2 cellular contexts compared by ENCODE assay signal in the genomic region with DNA sequence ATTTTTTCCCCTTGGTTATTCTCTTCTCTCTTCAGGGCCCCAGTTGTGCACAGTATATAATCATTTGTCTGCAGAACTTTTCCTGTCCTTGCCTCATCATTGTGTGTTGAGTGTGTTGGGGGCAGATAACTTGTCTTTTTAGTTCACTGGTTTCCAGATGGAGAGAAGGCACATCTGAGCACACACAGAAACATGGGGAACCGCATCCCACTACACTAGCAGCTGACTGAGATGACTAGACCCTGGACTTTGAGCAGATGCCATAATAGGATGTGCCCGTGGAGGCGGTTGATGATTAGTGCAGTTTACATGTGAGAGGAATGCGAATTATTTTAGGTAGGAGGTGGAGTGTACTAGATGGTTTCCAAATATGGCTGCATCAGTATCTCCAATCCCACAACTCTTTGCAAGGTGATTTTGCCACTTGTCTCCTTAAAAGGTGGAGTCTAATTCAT.
A peak's percentile ranks its signal among the peaks of the same experiment; 100 is the strongest.
TF ChIP-seq lines count a peak whose summit lies in the region.

No MANE protein-coding gene starts in this region.

TF ChIP-seq in K562, 482 proteins besides CTCF, POLR2A, EP300 and RAD21 (continued from another document and continues in another):
- peak in 1 of 2 experiments; percentile 29; a peak in 1 of 3 replicates for TF ChIP-seq CBX3 (IDR thresholded peaks at IDR 0.05; ENCODE audit: borderline replicate concordance in 1 of 2, low read length in 2 of 2)
- TF ChIP-seq CREB1 (IDR thresholded peaks at IDR 0.05), result peak; percentile 68; the same call in 1 of the 2 replicates
- TF ChIP-seq CREB1 (CRISPR knock-in tag; IDR thresholded peaks at IDR 0.05), result no peak
- TF ChIP-seq, protein P1, sequence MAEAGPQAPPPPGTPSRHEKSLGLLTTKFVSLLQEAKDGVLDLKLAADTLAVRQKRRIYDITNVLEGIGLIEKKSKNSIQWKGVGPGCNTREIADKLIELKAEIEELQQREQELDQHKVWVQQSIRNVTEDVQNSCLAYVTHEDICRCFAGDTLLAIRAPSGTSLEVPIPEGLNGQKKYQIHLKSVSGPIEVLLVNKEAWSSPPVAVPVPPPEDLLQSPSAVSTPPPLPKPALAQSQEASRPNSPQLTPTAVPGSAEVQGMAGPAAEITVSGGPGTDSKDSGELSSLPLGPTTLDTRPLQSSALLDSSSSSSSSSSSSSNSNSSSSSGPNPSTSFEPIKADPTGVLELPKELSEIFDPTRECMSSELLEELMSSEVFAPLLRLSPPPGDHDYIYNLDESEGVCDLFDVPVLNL (CRISPR knock-in tag; IDR thresholded peaks at IDR 0.05; ENCODE audit: low read depth), result no peak
- peak; percentile 62; the same call in 1 of the 2 replicates for TF ChIP-seq MXI1 (IDR thresholded peaks at IDR 0.05; ENCODE audit: low read depth, low read length)
- TF ChIP-seq ZBTB40 (IDR thresholded peaks at IDR 0.05), result no peak
- TF ChIP-seq ZBTB40 (CRISPR knock-in tag; IDR thresholded peaks at IDR 0.05), result no peak
- TF ChIP-seq POLR2AphosphoS2 (IDR thresholded peaks at IDR 0.05; ENCODE audit: low read length), result no peak
- peak; percentile 37; the same call in 1 of the 2 replicates for TF ChIP-seq BHLHE40 (IDR thresholded peaks at IDR 0.05; ENCODE audit: low read length)
- 0 out of 2 replicates have a peak, but pooled peaks have one; percentile 13 for TF ChIP-seq ATF7 (IDR thresholded peaks at IDR 0.05)
- TF ChIP-seq PML (IDR thresholded peaks at IDR 0.05; ENCODE audit: low read length), result peak; percentile 89
- TF ChIP-seq ZBTB17 (CRISPR knock-in tag; IDR thresholded peaks at IDR 0.05), result no peak
- no peak for TF ChIP-seq TGIF2 (CRISPR knock-in tag; IDR thresholded peaks at IDR 0.05)
- TF ChIP-seq ILK (tag; IDR thresholded peaks at IDR 0.05; ENCODE audit: borderline replicate concordance, low read depth), result no peak
- no peak for TF ChIP-seq TAF7 (tag; IDR thresholded peaks at IDR 0.05)
- TF ChIP-seq, protein P2, sequence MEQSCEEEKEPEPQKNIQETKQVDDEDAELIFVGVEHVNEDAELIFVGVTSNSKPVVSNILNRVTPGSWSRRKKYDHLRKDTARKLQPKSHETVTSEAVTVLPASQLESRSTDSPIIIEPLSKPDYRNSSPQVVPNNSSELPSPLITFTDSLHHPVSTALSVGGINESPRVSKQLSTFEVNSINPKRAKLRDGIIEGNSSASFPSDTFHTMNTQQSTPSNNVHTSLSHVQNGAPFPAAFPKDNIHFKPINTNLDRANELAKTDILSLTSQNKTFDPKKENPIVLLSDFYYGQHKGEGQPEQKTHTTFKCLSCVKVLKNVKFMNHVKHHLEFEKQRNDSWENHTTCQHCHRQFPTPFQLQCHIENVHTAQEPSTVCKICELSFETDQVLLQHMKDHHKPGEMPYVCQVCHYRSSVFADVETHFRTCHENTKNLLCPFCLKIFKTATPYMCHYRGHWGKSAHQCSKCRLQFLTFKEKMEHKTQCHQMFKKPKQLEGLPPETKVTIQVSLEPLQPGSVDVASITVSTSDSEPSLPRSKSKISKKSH (CRISPR knock-in tag; IDR thresholded peaks at IDR 0.05), result no peak
- TF ChIP-seq PHB2 (IDR thresholded peaks at IDR 0.05; ENCODE audit: low read depth), result peak; percentile 84

TF ChIP-seq in HepG2, 621 proteins besides CTCF, POLR2A, EP300 and RAD21 (continued from another document and continues in another):
- TF ChIP-seq SOX6 (IDR thresholded peaks at IDR 0.05) (no peak), SOX6 (CRISPR knock-in tag; IDR thresholded peaks at IDR 0.05) (peak; percentile 74), JUND (CRISPR knock-in tag; IDR thresholded peaks at IDR 0.05) (peak; percentile 58; the same call in 1 of the 2 replicates), MIXL1 (CRISPR knock-in tag; IDR thresholded peaks at IDR 0.05) (peak; percentile 85), MED13 (CRISPR knock-in tag; IDR thresholded peaks at IDR 0.05) (no peak), HNF1A (IDR thresholded peaks at IDR 0.05; ENCODE audit: low read depth) (peak; percentile 18; the same call in 1 of the 2 replicates), HNF1A (CRISPR knock-in tag; IDR thresholded peaks at IDR 0.05; ENCODE audit: borderline replicate concordance) (no peak; the same call in 1 of the 2 replicates), ATM (IDR thresholded peaks at IDR 0.05; ENCODE audit: borderline replicate concordance) (no peak), GLI4 (CRISPR knock-in tag; IDR thresholded peaks at IDR 0.05; ENCODE audit: borderline replicate concordance) (no peak), BRCA1 (CRISPR knock-in tag; IDR thresholded peaks at IDR 0.05) (no peak), TFDP2 (CRISPR knock-in tag; IDR thresholded peaks at IDR 0.05) (no peak), ZNF543 (CRISPR knock-in tag; IDR thresholded peaks at IDR 0.05) (no peak), ZNF292 (CRISPR knock-in tag; IDR thresholded peaks at IDR 0.05; ENCODE audit: borderline replicate concordance, low read depth) (no peak), ZNF644 (CRISPR knock-in tag; IDR thresholded peaks at IDR 0.05; ENCODE audit: low read depth) (peak; percentile 84; the same call in 1 of the 2 replicates), GPN1 (CRISPR knock-in tag; IDR thresholded peaks at IDR 0.05; ENCODE audit: borderline replicate concordance) (no peak), ZNF441 (CRISPR knock-in tag; IDR thresholded peaks at IDR 0.05; ENCODE audit: borderline replicate concordance) (no peak), DNMT1 (CRISPR knock-in tag; IDR thresholded peaks at IDR 0.05) (no peak), ZNF558 (CRISPR knock-in tag; IDR thresholded peaks at IDR 0.05; ENCODE audit: borderline replicate concordance) (no peak), DPF2 (CRISPR knock-in tag; IDR thresholded peaks at IDR 0.05; ENCODE audit: borderline replicate concordance, low read depth) (0 out of 2 replicates have a peak, but pooled peaks have one; percentile 21), ZNF510 (CRISPR knock-in tag; IDR thresholded peaks at IDR 0.05; ENCODE audit: low read depth) (no peak), ZNF383 (CRISPR knock-in tag; IDR thresholded peaks at IDR 0.05; ENCODE audit: borderline replicate concordance) (no peak), ARID2 (CRISPR knock-in tag; IDR thresholded peaks at IDR 0.05; ENCODE audit: borderline replicate concordance) (no peak), ZNF775 (CRISPR knock-in tag; IDR thresholded peaks at IDR 0.05; ENCODE audit: borderline replicate concordance) (no peak), ZNF549 (CRISPR knock-in tag; IDR thresholded peaks at IDR 0.05) (no peak), ZMYM3 (CRISPR knock-in tag; IDR thresholded peaks at IDR 0.05) (no peak), LCORL (IDR thresholded peaks at IDR 0.05) (peak; percentile 89), LCORL (CRISPR knock-in tag; IDR thresholded peaks at IDR 0.05) (peak; percentile 79), KLF15 (CRISPR knock-in tag; IDR thresholded peaks at IDR 0.05; ENCODE audit: borderline replicate concordance) (no peak)
- TF ChIP-seq, protein P3, sequence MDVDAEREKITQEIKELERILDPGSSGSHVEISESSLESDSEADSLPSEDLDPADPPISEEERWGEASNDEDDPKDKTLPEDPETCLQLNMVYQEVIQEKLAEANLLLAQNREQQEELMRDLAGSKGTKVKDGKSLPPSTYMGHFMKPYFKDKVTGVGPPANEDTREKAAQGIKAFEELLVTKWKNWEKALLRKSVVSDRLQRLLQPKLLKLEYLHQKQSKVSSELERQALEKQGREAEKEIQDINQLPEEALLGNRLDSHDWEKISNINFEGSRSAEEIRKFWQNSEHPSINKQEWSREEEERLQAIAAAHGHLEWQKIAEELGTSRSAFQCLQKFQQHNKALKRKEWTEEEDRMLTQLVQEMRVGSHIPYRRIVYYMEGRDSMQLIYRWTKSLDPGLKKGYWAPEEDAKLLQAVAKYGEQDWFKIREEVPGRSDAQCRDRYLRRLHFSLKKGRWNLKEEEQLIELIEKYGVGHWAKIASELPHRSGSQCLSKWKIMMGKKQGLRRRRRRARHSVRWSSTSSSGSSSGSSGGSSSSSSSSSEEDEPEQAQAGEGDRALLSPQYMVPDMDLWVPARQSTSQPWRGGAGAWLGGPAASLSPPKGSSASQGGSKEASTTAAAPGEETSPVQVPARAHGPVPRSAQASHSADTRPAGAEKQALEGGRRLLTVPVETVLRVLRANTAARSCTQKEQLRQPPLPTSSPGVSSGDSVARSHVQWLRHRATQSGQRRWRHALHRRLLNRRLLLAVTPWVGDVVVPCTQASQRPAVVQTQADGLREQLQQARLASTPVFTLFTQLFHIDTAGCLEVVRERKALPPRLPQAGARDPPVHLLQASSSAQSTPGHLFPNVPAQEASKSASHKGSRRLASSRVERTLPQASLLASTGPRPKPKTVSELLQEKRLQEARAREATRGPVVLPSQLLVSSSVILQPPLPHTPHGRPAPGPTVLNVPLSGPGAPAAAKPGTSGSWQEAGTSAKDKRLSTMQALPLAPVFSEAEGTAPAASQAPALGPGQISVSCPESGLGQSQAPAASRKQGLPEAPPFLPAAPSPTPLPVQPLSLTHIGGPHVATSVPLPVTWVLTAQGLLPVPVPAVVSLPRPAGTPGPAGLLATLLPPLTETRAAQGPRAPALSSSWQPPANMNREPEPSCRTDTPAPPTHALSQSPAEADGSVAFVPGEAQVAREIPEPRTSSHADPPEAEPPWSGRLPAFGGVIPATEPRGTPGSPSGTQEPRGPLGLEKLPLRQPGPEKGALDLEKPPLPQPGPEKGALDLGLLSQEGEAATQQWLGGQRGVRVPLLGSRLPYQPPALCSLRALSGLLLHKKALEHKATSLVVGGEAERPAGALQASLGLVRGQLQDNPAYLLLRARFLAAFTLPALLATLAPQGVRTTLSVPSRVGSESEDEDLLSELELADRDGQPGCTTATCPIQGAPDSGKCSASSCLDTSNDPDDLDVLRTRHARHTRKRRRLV (CRISPR knock-in tag; IDR thresholded peaks at IDR 0.05), result no peak
- TF ChIP-seq, protein P4, sequence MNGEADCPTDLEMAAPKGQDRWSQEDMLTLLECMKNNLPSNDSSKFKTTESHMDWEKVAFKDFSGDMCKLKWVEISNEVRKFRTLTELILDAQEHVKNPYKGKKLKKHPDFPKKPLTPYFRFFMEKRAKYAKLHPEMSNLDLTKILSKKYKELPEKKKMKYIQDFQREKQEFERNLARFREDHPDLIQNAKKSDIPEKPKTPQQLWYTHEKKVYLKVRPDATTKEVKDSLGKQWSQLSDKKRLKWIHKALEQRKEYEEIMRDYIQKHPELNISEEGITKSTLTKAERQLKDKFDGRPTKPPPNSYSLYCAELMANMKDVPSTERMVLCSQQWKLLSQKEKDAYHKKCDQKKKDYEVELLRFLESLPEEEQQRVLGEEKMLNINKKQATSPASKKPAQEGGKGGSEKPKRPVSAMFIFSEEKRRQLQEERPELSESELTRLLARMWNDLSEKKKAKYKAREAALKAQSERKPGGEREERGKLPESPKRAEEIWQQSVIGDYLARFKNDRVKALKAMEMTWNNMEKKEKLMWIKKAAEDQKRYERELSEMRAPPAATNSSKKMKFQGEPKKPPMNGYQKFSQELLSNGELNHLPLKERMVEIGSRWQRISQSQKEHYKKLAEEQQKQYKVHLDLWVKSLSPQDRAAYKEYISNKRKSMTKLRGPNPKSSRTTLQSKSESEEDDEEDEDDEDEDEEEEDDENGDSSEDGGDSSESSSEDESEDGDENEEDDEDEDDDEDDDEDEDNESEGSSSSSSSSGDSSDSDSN (CRISPR knock-in tag; IDR thresholded peaks at IDR 0.05), result no peak
- TF ChIP-seq, protein P5, sequence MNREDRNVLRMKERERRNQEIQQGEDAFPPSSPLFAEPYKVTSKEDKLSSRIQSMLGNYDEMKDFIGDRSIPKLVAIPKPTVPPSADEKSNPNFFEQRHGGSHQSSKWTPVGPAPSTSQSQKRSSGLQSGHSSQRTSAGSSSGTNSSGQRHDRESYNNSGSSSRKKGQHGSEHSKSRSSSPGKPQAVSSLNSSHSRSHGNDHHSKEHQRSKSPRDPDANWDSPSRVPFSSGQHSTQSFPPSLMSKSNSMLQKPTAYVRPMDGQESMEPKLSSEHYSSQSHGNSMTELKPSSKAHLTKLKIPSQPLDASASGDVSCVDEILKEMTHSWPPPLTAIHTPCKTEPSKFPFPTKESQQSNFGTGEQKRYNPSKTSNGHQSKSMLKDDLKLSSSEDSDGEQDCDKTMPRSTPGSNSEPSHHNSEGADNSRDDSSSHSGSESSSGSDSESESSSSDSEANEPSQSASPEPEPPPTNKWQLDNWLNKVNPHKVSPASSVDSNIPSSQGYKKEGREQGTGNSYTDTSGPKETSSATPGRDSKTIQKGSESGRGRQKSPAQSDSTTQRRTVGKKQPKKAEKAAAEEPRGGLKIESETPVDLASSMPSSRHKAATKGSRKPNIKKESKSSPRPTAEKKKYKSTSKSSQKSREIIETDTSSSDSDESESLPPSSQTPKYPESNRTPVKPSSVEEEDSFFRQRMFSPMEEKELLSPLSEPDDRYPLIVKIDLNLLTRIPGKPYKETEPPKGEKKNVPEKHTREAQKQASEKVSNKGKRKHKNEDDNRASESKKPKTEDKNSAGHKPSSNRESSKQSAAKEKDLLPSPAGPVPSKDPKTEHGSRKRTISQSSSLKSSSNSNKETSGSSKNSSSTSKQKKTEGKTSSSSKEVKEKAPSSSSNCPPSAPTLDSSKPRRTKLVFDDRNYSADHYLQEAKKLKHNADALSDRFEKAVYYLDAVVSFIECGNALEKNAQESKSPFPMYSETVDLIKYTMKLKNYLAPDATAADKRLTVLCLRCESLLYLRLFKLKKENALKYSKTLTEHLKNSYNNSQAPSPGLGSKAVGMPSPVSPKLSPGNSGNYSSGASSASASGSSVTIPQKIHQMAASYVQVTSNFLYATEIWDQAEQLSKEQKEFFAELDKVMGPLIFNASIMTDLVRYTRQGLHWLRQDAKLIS (CRISPR knock-in tag; IDR thresholded peaks at IDR 0.05), result no peak
